In genomic region chr12:75389706-75390105, GRCh38 we compare ENCODE assay signal across 9 cellular contexts. TPM values are rescaled to one million over a fixed set of nuclear protein-coding genes. Genes with fewer than 3 reads are reported as not detected.
DNase-seq lines count a peak whose midpoint lies in the region; ATAC-seq and TF ChIP-seq lines count a peak whose summit lies in the region.
"Had no signal": no experiment of that assay in that cellular context is flagged by ENCODE, and none has a peak within 500 bp of the region (broad histone marks: within the 10 kb centered on the region; RNA-seq: fewer than 3 reads in every experiment).

No MANE protein-coding gene starts in this region.

- no peak overlapping the region for H2AK9ac ChIP-seq in IMR-90 (replicated peaks; ENCODE audit: low read depth, low read length, poor library complexity)

- no peak overlapping the region for H3K23ac ChIP-seq in IMR-90 (ENCODE audit: low read depth, low read length)

- H3K9me1 ChIP-seq in IMR-90 (ENCODE audit: insufficient read depth, low read length), result no peaks in the 10 kb centered on the region; the same call in 1 of the 2 replicates

- TF ChIP-seq CTCF in IMR-90 (conservative IDR thresholded peaks at IDR 0.05; ENCODE audit: low read depth, low read length) (no peak), WTC11 (IDR thresholded peaks at IDR 0.05) (no peak), lower leg skin (IDR thresholded peaks at IDR 0.05) (no peak)

- H4K20me1 ChIP-seq in IMR-90 (ENCODE audit: insufficient read depth, low read length), result no peaks in the 10 kb centered on the region

- TF ChIP-seq POLR2A in IMR-90 (IDR thresholded peaks at IDR 0.05; ENCODE audit: low read depth, low read length) (no peak), lower leg skin (IDR thresholded peaks at IDR 0.05) (no peak)

- BruUV-seq in IMR-90 (replicated peaks; lab: Mats Ljungman, UMichigan), result no TSS peak

- peak overlapping the region in 1 of 2 experiments; percentile 54; a peak in 1 of 4 replicates for H4K8ac ChIP-seq in IMR-90 (ENCODE audit: low read depth in 2 of 2, low read length in 2 of 2)

- peak overlapping the region; percentile 61 for H3K4me2 ChIP-seq in IMR-90 (ENCODE audit: low read depth, low read length)

- no peak overlapping the region for H2AK5ac ChIP-seq in IMR-90 (ENCODE audit: low read depth, low read length)

- H3K27me3 ChIP-seq in IMR-90 (ENCODE audit: control insufficient read depth, insufficient read depth, low read length), result no peaks in the 10 kb centered on the region

- intact Hi-C loops in IMR-90 (cut with micrococcal nuclease), result loop anchor here (2.0 kb wide), 2 partner anchors 55 to 99 kb away; partner anchors contain the start of gene GLIPR1L1
- intact Hi-C loops in lower leg skin (cut with DNase I; ENCODE audit: low total_unique reads), result no loop called here

- H2AFZ ChIP-seq in IMR-90 (replicated peaks; ENCODE audit: low read length, poor library complexity), result no peak overlapping the region

- peaks cover 8% of the 10 kb centered on the region; the same call in 1 of the 2 replicates for H3K36me3 Mint-ChIP-seq in WTC11

- no peak overlapping the region for H3K14ac ChIP-seq in IMR-90 (replicated peaks; ENCODE audit: low read depth, low read length)

- H4K5ac ChIP-seq in IMR-90 (ENCODE audit: low read depth, low read length), result no peak overlapping the region; the same call in 1 of the 2 replicates

- POLR2A ChIA-PET in IMR-90 (lab: Charles Lee; ENCODE audit: unreplicated experiment) (no interaction called here), WTC11 (lab: Charles Lee) (no interaction called here)

- in situ Hi-C loops in IMR-90 (cut with MboI; ENCODE audit: low sequenced_read_pairs), result loop anchor here (10.0 kb wide), 1 partner anchor 95 kb away; the partner anchor contains the start of gene GLIPR1

- H3K4me1 Mint-ChIP-seq in WTC11, result peaks cover 20% of the 10 kb centered on the region
- H3K4me1 Mint-ChIP-seq in stimulated activated naive CD8-positive, alpha-beta T cell treated with anti-CD3 and anti-CD28 coated beads, Interleukin-15, amount 100 ng/mL, for 72 hours, result peaks cover 46% of the 10 kb centered on the region

- dilution Hi-C loops in IMR-90 (cut with HindIII; ENCODE audit: low sequenced_read_pairs, unreplicated experiment), result no loop called here

- H3K18ac ChIP-seq in IMR-90 (ENCODE audit: low read depth, low read length), result no peak overlapping the region

- H3K9ac ChIP-seq in IMR-90 (ENCODE audit: low read depth, low read length), result no peak overlapping the region

- H2BK20ac ChIP-seq in IMR-90 (ENCODE audit: low read depth, low read length), result peak overlapping the region; percentile 14; the same call in 1 of the 2 replicates

- H2BK15ac ChIP-seq in IMR-90 (ENCODE audit: low read depth, low read length), result no peak overlapping the region

- H3K9me3 Mint-ChIP-seq in WTC11, result peaks cover 6% of the 10 kb centered on the region; the same call in 1 of the 2 replicates
- peaks cover 0 to 10% of the 10 kb centered on the region in 2 donors for H3K9me3 Mint-ChIP-seq in stimulated activated naive CD8-positive, alpha-beta T cell treated with anti-CD3 and anti-CD28 coated beads, Interleukin-15, amount 100 ng/mL, for 72 hours

- WGBS in IMR-90 (ENCODE audit: extremely low coverage in 2 of 2, insufficient read length in 1 of 2), 2 experiments, result no CpG with 5 or more reads among the region's 1 CpG
- 19 to 24% methylated on average over 1 of the region's 1 CpG for WGBS in lower leg skin, 2 donors

- H3K56ac ChIP-seq in IMR-90 (ENCODE audit: extremely low read depth, insufficient read depth, low read length), result no peak overlapping the region

- CTCF ChIA-PET in IMR-90 (lab: Yijun Ruan, JAX), result interaction anchor here (1.2 kb wide), 1 partner anchor 13 kb away, joined by 3 read pairs; no protein-coding TSS in a partner anchor
- CTCF ChIA-PET in WTC11 (lab: Charles Lee), result interaction anchor here (0.6 kb wide), 1 partner anchor 587 kb away, joined by 3 read pairs; no protein-coding TSS in a partner anchor

- H3K4ac ChIP-seq in IMR-90 (ENCODE audit: low read depth, low read length), result no peak overlapping the region

- no peaks in the 10 kb centered on the region for H3K36me3 ChIP-seq in IMR-90 (ENCODE audit: control insufficient read depth, insufficient read depth, low read length)

- no peaks in the 10 kb centered on the region for H3K79me1 ChIP-seq in IMR-90 (ENCODE audit: low read depth in 1 of 2, low read length in 2 of 2)

- no peak for DNase-seq in IMR-90
- DNase-seq in WTC11 (ENCODE audit: low spot score), result no peak
- peak; percentile 31 for DNase-seq in globus pallidus (ENCODE audit: low spot score)
- no peak for DNase-seq in stimulated activated naive CD8-positive, alpha-beta T cell treated with anti-CD3 and anti-CD28 coated beads, Interleukin-15, amount 100 ng/mL, for 72 hours
- no peak for DNase-seq in lower leg skin (ENCODE audit: low spot score in 2 of 2)
- DNase-seq: mesendoderm had no signal

- no peak overlapping the region for H3K27ac Mint-ChIP-seq in WTC11
- H3K27ac Mint-ChIP-seq in stimulated activated naive CD8-positive, alpha-beta T cell treated with anti-CD3 and anti-CD28 coated beads, Interleukin-15, amount 100 ng/mL, for 72 hours, result peak overlapping the region in 1 of 2 donors; percentile 27

- TF ChIP-seq RAD21 in IMR-90 (IDR thresholded peaks at IDR 0.05; ENCODE audit: low read length), result no peak

- no peak overlapping the region for H3K27ac ChIP-seq in IMR-90 (ENCODE audit: insufficient read depth, low read length)

- 0 out of 2 replicates have a peak, but pooled peaks cover 2% of the 10 kb centered on the region for H3K4me1 ChIP-seq in IMR-90 (ENCODE audit: control insufficient read depth, insufficient read depth, low read length)

- no peaks in the 10 kb centered on the region for H3K9me3 ChIP-seq in IMR-90 (ENCODE audit: control insufficient read depth, insufficient read depth, low read length)

- ATAC-seq in IMR-90 (ENCODE audit: low read depth) (no peak), WTC11 (no peak), GM19328 (IDR thresholded peaks at IDR 0.05; ENCODE audit: unreplicated experiment) (no peak), HG02870 (IDR thresholded peaks at IDR 0.05; ENCODE audit: unreplicated experiment) (no peak)
- ATAC-seq in stimulated activated naive CD8-positive, alpha-beta T cell treated with anti-CD3 and anti-CD28 coated beads, Interleukin-15, amount 100 ng/mL, for 72 hours, result no peak

- H3K4me3 ChIP-seq in IMR-90 (ENCODE audit: insufficient read depth, low read depth, low read length), result no peak overlapping the region
- no peak overlapping the region for H3K4me3 ChIP-seq in lower leg skin (ENCODE audit: low read depth, poor library complexity, severe bottlenecking)

- peak overlapping the region; percentile 55 for H2BK5ac ChIP-seq in IMR-90 (ENCODE audit: low read depth, low read length, poor library complexity, severe bottlenecking)

- no peak overlapping the region for H4K91ac ChIP-seq in IMR-90 (ENCODE audit: insufficient read depth, low read depth, low read length)

- H3K4me3 Mint-ChIP-seq in WTC11, result peak overlapping the region; percentile 70; the same call in 1 of the 2 replicates
- peak overlapping the region; percentile 90 to 92 for H3K4me3 Mint-ChIP-seq in stimulated activated naive CD8-positive, alpha-beta T cell treated with anti-CD3 and anti-CD28 coated beads, Interleukin-15, amount 100 ng/mL, for 72 hours

- no peaks in the 10 kb centered on the region for H3K27me3 Mint-ChIP-seq in WTC11 (ENCODE audit: low read depth)
- no peaks in the 10 kb centered on the region for H3K27me3 Mint-ChIP-seq in stimulated activated naive CD8-positive, alpha-beta T cell treated with anti-CD3 and anti-CD28 coated beads, Interleukin-15, amount 100 ng/mL, for 72 hours

- H2BK120ac ChIP-seq in IMR-90 (ENCODE audit: low read depth, low read length), result no peak overlapping the region

TF ChIP-seq in IMR-90, 13 proteins besides CTCF, POLR2A, EP300 and RAD21 (continues in another document):
- TF ChIP-seq RFX5 (IDR thresholded peaks at IDR 0.05; ENCODE audit: low read depth, low read length), result no peak
- TF ChIP-seq MAZ (IDR thresholded peaks at IDR 0.05; ENCODE audit: borderline replicate concordance, low read depth, low read length), result no peak

TF ChIP-seq in WTC11, 78 proteins besides CTCF, POLR2A, EP300 and RAD21 (continues in another document):
- TF ChIP-seq ZSCAN18 (CRISPR knock-in tag; IDR thresholded peaks at IDR 0.05) (no peak), CREM (CRISPR knock-in tag; IDR thresholded peaks at IDR 0.05) (no peak)

RNA-seq across cellular contexts. Expression of gene GLIPR1L2, which starts 1.2 kb away (rescaled TPM):
- total RNA-seq in IMR-90 (2012; rRNA removed) (not detected in 2 replicates), WTC11 (2021) (0.30 to 0.32 TPM in 2 of 3 replicates, not detected in the other), lower leg skin (1 to 10 TPM in 2 of 4 donors, under 1 TPM in 2; 0.53 to 1.6 (median 0.80) TPM)
- 0.07 and 0.13 TPM in 2 replicates for polyA plus RNA-seq in IMR-90 (2012; rRNA removed)
- polyA plus RNA-seq in IMR-90 (2012; cell fraction: cytosol; rRNA removed), result 0.02 TPM in 2 replicates
- 0.03 TPM in 1 of 2 replicates, not detected in the other for polyA plus RNA-seq in IMR-90 (2012; cell fraction: nucleus; rRNA removed; ENCODE audit: low replicate concordance)

RNA-seq across cellular contexts. Expression of gene GLIPR1L1, which starts 55.2 kb away (rescaled TPM):
- not detected in 2 replicates for total RNA-seq in IMR-90 (2012; rRNA removed)
- not detected in 2 replicates for polyA plus RNA-seq in IMR-90 (2012; rRNA removed)
- not detected in 2 replicates for polyA plus RNA-seq in IMR-90 (2012; cell fraction: cytosol; rRNA removed)
- polyA plus RNA-seq in IMR-90 (2012; cell fraction: nucleus; rRNA removed; ENCODE audit: low replicate concordance), result not detected in 2 replicates
- total RNA-seq in WTC11 (2021), result 0.69 TPM in 1 of 3 replicates, not detected in the others
- not detected for total RNA-seq in lower leg skin
- total RNA-seq: subcutaneous adipose tissue had no signal

RNA-seq across cellular contexts. Expression of gene CAPS2, which starts 59.6 kb away (rescaled TPM):
- total RNA-seq in IMR-90 (2012; rRNA removed) (2.7 and 2.8 TPM in 2 replicates), WTC11 (2021) (4.2 to 6.3 TPM (median 5.1 TPM) in 3 replicates), lower leg skin (1 to 10 TPM; 1.4 to 7.4 (median 5.1) TPM)
- polyA plus RNA-seq in IMR-90 (2012; rRNA removed), result 0.98 and 1.2 TPM in 2 replicates
- polyA plus RNA-seq in IMR-90 (2012; cell fraction: cytosol; rRNA removed), result 0.11 and 0.26 TPM in 2 replicates
- polyA plus RNA-seq in IMR-90 (2012; cell fraction: nucleus; rRNA removed; ENCODE audit: low replicate concordance), result 0.90 and 3.4 TPM in 2 replicates
